ENCODE assay signal across 8 cellular contexts in the genomic region with DNA sequence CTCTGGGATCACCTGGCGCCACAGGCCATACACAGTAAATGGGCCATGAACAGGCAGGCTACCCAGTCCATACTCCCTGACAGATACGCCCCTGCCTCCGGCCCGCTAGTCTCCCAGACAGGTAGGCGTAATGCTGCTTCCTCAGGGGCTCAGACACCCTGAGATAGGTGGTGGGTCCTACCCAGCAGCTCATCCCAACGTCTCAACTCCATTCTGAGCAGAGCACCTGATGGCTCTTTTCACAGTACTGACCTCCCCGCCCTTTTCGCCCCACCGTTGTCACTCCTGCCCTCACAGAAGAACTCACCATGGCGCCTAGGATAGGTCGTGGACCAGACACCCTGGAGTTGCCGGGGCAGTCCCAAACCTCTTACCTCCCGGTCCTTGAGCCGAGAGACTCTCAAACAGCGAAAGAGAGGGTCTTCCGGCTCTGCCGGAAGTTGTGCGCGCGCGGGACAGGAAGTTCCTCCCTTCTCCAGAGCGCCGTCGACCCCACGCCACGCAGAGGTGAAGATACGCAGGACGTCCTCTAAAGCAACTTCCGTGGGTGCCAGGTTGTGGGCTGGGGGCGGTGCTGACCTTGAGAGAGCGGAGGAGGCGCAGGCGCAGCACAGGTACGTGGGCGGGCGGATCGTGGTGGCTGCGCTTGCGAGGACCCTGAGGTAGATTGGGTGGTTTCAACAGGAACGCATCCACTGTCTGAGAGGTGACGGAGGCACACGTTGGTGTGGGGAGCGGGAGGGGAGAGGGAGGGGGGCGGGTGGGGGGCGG. TPM values are rescaled to one million over a fixed set of nuclear protein-coding genes. Genes with fewer than 3 reads are reported as not detected.
A peak's percentile ranks its signal among the peaks of the same experiment; 100 is the strongest.
DNase-seq lines count a peak whose midpoint lies in the region; TF ChIP-seq lines count a peak whose summit lies in the region.

A gene (minus strand): TSS at position 432 of the 771 bp plus-strand sequence. CDS start 122 bp downstream, at position 310.

- H3K14ac ChIP-seq in neuronal stem cell (ENCODE audit: low read length) = no peak within 1 kb of the TSS

- H4K8ac ChIP-seq in neuronal stem cell (ENCODE audit: low read depth, low read length) = no peak within 1 kb of the TSS

- peak within 1 kb of the TSS; percentile 44 for H3K27ac ChIP-seq in SJSA1
- peak within 1 kb of the TSS; percentile 30 for H3K27ac ChIP-seq in neuronal stem cell (replicated peaks; ENCODE audit: low read length)
- peak within 1 kb of the TSS; percentile 43 for H3K27ac ChIP-seq in subcutaneous abdominal adipose tissue (ENCODE audit: low read depth, low read length)

- peaks cover 22% of the 10 kb centered on the region for H3K36me3 ChIP-seq in SJSA1
- H3K36me3 ChIP-seq in neuronal stem cell (replicated peaks in 1 of 2; ENCODE audit: control insufficient read depth in 2 of 2, insufficient read depth in 2 of 2, low read length in 2 of 2) = peaks cover 5 to 33% of the 10 kb centered on the region in 2 donors
- peaks cover 3 to 10% (median 4%) of the 10 kb centered on the region in 5 donors for H3K36me3 ChIP-seq in subcutaneous abdominal adipose tissue (ENCODE audit: control insufficient read depth in 5 of 5, insufficient read depth in 5 of 5, low read length in 5 of 5)

- H2BK15ac ChIP-seq in neuronal stem cell (ENCODE audit: low read length) = no peak within 1 kb of the TSS

- H3K9ac ChIP-seq in neuronal stem cell (ENCODE audit: low read depth, low read length, poor library complexity) (peak within 1 kb of the TSS; percentile 97), subcutaneous abdominal adipose tissue (ENCODE audit: low read length in 5 of 5) (peak within 1 kb of the TSS; percentile 84 to 96 (median 90))

- peak within 1 kb of the TSS; percentile 93 for H2AFZ ChIP-seq in neuronal stem cell (ENCODE audit: low read length)

- H3K27me3 ChIP-seq in SJSA1 (replicated peaks) (no peaks in the 10 kb centered on the region), neuronal stem cell (ENCODE audit: control insufficient read depth in 3 of 3, insufficient read depth in 3 of 3, low read depth in 1 of 3, low read length in 3 of 3) (no peaks in the 10 kb centered on the region), subcutaneous abdominal adipose tissue (ENCODE audit: control insufficient read depth in 5 of 5, insufficient read depth in 4 of 5, low read length in 5 of 5) (no peaks in the 10 kb centered on the region)

- peak within 1 kb of the TSS; percentile 18 for H3K23ac ChIP-seq in neuronal stem cell (ENCODE audit: low read depth, low read length, poor library complexity)

- peaks cover 12% of the 10 kb centered on the region for H3K79me1 ChIP-seq in neuronal stem cell (ENCODE audit: low read depth, low read length)

- no peak within 1 kb of the TSS for H2BK12ac ChIP-seq in neuronal stem cell (ENCODE audit: low read length)

- no peak for TF ChIP-seq CTCF in HFF-Myc (IDR thresholded peaks at IDR 0.05; ENCODE audit: low read depth, low read length, missing control alignments)

- peak within 1 kb of the TSS; percentile 77 for H4K91ac ChIP-seq in neuronal stem cell (ENCODE audit: low read depth, low read length, poor library complexity)

- DNase-seq in GM04503 (ENCODE audit: low read depth) (peak; percentile 40), HFF-Myc (ENCODE audit: extremely low read depth, low read depth) (peak; percentile 71), MV-4-11 (lab: John Stamatoyannopoulos, UW) (peak; percentile 91), SJSA1 (ENCODE audit: low read depth in 1 of 2, low spot score in 2 of 2) (peak; percentile 75 to 84), foreskin melanocyte (peak; percentile 77), neuronal stem cell (ENCODE audit: low spot score) (peak; percentile 51)
- DNase-seq in activated gamma-delta T cell treated with anti-CD3 and anti-CD28 coated beads, Interleukin-2, amount 50 U/mL, for 16 hours (ENCODE audit: low read depth) = peak; percentile 93

- peak within 1 kb of the TSS; percentile 96 for H3K18ac ChIP-seq in neuronal stem cell (ENCODE audit: low read length)

- H3K4ac ChIP-seq in neuronal stem cell (ENCODE audit: low read length) = peak within 1 kb of the TSS; percentile 8

- H3K4me2 ChIP-seq in neuronal stem cell (ENCODE audit: insufficient read depth, low read length, poor library complexity, severe bottlenecking) = peak within 1 kb of the TSS; percentile 83

- H3K4me1 ChIP-seq in SJSA1 (replicated peaks) (peaks cover 9% of the 10 kb centered on the region; the same call in 1 of the 2 replicates), neuronal stem cell (ENCODE audit: control insufficient read depth in 2 of 2, insufficient read depth in 1 of 2, low read depth in 1 of 2, low read length in 2 of 2) (peaks cover 1 to 7% of the 10 kb centered on the region in 2 donors), subcutaneous abdominal adipose tissue (ENCODE audit: control insufficient read depth in 5 of 5, insufficient read depth in 5 of 5, low read length in 5 of 5) (peaks cover 0 to 27% (median 18%) of the 10 kb centered on the region in 5 donors)

- no CpG with 5 or more reads among the region's 45 CpGs for WGBS in neuronal stem cell (ENCODE audit: extremely low coverage in 2 of 2, insufficient read length in 2 of 2, insufficient replicate concordance in 1 of 2), 2 donors

- H3K4me3 ChIP-seq in HFF-Myc (replicated peaks; ENCODE audit: low read depth, low read length) = peak within 1 kb of the TSS; percentile 95
- H3K4me3 ChIP-seq in SJSA1 = peak within 1 kb of the TSS; percentile 58
- peak within 1 kb of the TSS; percentile 89 for H3K4me3 ChIP-seq in neuronal stem cell (ENCODE audit: low read length in 2 of 2)
- peak within 1 kb of the TSS; percentile 87 to 100 (median 99) for H3K4me3 ChIP-seq in subcutaneous abdominal adipose tissue (ENCODE audit: low read depth in 1 of 5, low read length in 5 of 5)

- H3K9me3 ChIP-seq in SJSA1 (replicated peaks) = no peaks in the 10 kb centered on the region
- H3K9me3 ChIP-seq in neuronal stem cell (replicated peaks in 1 of 2; ENCODE audit: control insufficient read depth in 2 of 2, insufficient read depth in 1 of 2, low read depth in 1 of 2, low read length in 2 of 2) = peaks cover 4 to 23% of the 10 kb centered on the region in 2 donors
- H3K9me3 ChIP-seq in subcutaneous abdominal adipose tissue (ENCODE audit: control insufficient read depth in 5 of 5, low read length in 5 of 5) = no peaks in the 10 kb centered on the region

- peak within 1 kb of the TSS; percentile 19 for H2BK5ac ChIP-seq in neuronal stem cell (ENCODE audit: low read length)

- no peak within 1 kb of the TSS for H2BK120ac ChIP-seq in neuronal stem cell (ENCODE audit: low read depth, low read length)

- no peak within 1 kb of the TSS for H2AK5ac ChIP-seq in neuronal stem cell (ENCODE audit: low read depth, low read length)

RNA-seq across cellular contexts. Expression of the gene that starts here (rescaled TPM):
- 13.5 and 15.2 TPM in 2 replicates for total RNA-seq in SJSA1 (2014; rRNA removed; shearing (Covaris generic))
- polyA plus RNA-seq in neuronal stem cell (2013, experiment 1 of 2) = 11.8 TPM
- 12.3 TPM for polyA plus RNA-seq in neuronal stem cell (2013, experiment 2 of 2)

Comparison
In these comparisons a context has a peak if more than half of its experiments do, and no peak if none do; other contexts are left out.
1. Peak in every context shown above with its lines: DNase-seq, H3K4me3 ChIP-seq and H3K27ac ChIP-seq.
2. DNase-seq: peak in every context shown above with its lines; median percentile 93 in activated gamma-delta T cell treated with anti-CD3 and anti-CD28 coated beads, Interleukin-2, amount 50 U/mL, for 16 hours; 91 in MV-4-11; 80 in SJSA1; 77 in foreskin melanocyte; 71 in HFF-Myc; 51 in neuronal stem cell; 40 in GM04503.